9 cellular contexts compared by ENCODE assay signal in the genomic region with DNA sequence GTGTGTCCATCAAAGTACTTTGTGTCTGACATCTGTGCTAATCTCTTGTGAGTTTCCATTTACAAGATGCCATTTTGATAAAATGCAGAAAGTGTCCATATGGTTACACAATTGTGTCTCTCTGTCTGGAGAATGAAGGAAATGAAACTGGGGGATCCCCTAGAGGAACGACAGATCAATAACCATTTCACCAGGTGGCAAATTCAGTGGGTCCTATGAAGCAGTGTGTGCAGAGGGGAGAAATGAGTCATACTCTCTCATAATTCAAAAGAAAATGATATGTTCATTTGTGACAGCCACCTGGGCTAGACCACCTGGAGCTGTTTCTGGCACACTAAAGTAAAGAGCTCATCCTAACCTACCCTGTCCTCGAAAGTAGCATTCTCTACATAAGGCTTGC. TPM values are rescaled to one million over a fixed set of nuclear protein-coding genes. Genes with fewer than 3 reads are reported as not detected.
DNase-seq lines count a peak whose midpoint lies in the region; ATAC-seq and TF ChIP-seq lines count a peak whose summit lies in the region.
"Had no signal": no experiment of that assay in that cellular context is flagged by ENCODE, and none has a peak within 500 bp of the region (broad histone marks: within the 10 kb centered on the region; RNA-seq: fewer than 3 reads in every experiment).

No MANE protein-coding gene starts in this region.

- peak; percentile 89 for ATAC-seq in GM18520 (IDR thresholded peaks at IDR 0.05; ENCODE audit: unreplicated experiment)
- ATAC-seq in HG02571 (IDR thresholded peaks at IDR 0.05; ENCODE audit: unreplicated experiment) = peak; percentile 89
- peak; percentile 39 for ATAC-seq in esophagus mucosa
- ATAC-seq in right cardiac atrium = no peak
- ATAC-seq in PC-3 = no peak

- H3K4me2 ChIP-seq in PC-3 (ENCODE audit: low read length) = no peak overlapping the region

- no peak for TF ChIP-seq CTCF in PC-3 (conservative IDR thresholded peaks at IDR 0.05; ENCODE audit: low read depth, low read length)

- 79% methylated on average over 2 of the region's 2 CpGs for WGBS in right cardiac atrium

- CTCF ChIA-PET in PC-3 (lab: Charles Lee) = no interaction called here

- DNase-seq in MV-4-11 (lab: John Stamatoyannopoulos, UW) (peak; percentile 95), right cardiac atrium (no peak), medulla oblongata (ENCODE audit: extremely low spot score) (no peak), HPDE6-E6E7 (ENCODE audit: extremely low spot score) (no peak), PC-3 (no peak)
- DNase-seq: pancreas had no signal

- H3K79me2 ChIP-seq in PC-3 (ENCODE audit: low read length) = no peaks in the 10 kb centered on the region

- no peaks in the 10 kb centered on the region for H3K27me3 ChIP-seq in right cardiac atrium (ENCODE audit: control insufficient read depth, insufficient read depth)
- no peaks in the 10 kb centered on the region for H3K27me3 ChIP-seq in PC-3 (ENCODE audit: low read length)
- H3K27me3 ChIP-seq: pancreas had no signal

- H3K9me2 ChIP-seq in PC-3 (replicated peaks; ENCODE audit: low read length) = no peaks in the 10 kb centered on the region

- no peak overlapping the region for H2AFZ ChIP-seq in PC-3 (ENCODE audit: low read length)

- no peak overlapping the region for H3K27ac ChIP-seq in right cardiac atrium (ENCODE audit: low read length)
- H3K27ac ChIP-seq in PC-3 (ENCODE audit: low read length) = no peak overlapping the region
- H3K27ac ChIP-seq: pancreas had no signal

- H3K36me3 ChIP-seq in PC-3 (ENCODE audit: low read depth, low read length) = no peaks in the 10 kb centered on the region
- H3K36me3 ChIP-seq: pancreas had no signal

- H3K9me3 ChIP-seq in right cardiac atrium (ENCODE audit: control insufficient read depth, low read length) (no peaks in the 10 kb centered on the region), PC-3 (ENCODE audit: low read length) (no peaks in the 10 kb centered on the region)
- H3K9me3 ChIP-seq: pancreas had no signal

- H3F3A ChIP-seq in PC-3 (ENCODE audit: low read length, unreplicated experiment) = no peaks in the 10 kb centered on the region

- no peaks in the 10 kb centered on the region for H4K20me1 ChIP-seq in PC-3 (ENCODE audit: low read length)

- peaks cover 4% of the 10 kb centered on the region for H3K4me1 ChIP-seq in right cardiac atrium (ENCODE audit: control insufficient read depth, insufficient read depth, low read length)
- peaks cover 28% of the 10 kb centered on the region for H3K4me1 ChIP-seq in PC-3 (ENCODE audit: insufficient read depth, low read length)
- H3K4me1 ChIP-seq: pancreas had no signal

- POLR2A ChIA-PET in PC-3 (lab: Charles Lee; ENCODE audit: unreplicated experiment) = no interaction called here

- no peak overlapping the region for H3K4me3 ChIP-seq in right cardiac atrium (ENCODE audit: low read length)
- H3K4me3 ChIP-seq in PC-3 (ENCODE audit: low read length) = no peak overlapping the region
- H3K4me3 ChIP-seq: pancreas had no signal

- BruUV-seq in PC-3 (replicated peaks; lab: Mats Ljungman, UMichigan) = no TSS peak

- intact Hi-C loops in right cardiac atrium (cut with DNase I) (no loop called here), PC-3 (cut with micrococcal nuclease) (no loop called here)

- H3K9ac ChIP-seq in PC-3 (ENCODE audit: low read length) = no peak overlapping the region

RNA-seq across cellular contexts. Expression of a gene that starts 10.1 kb away (rescaled TPM):
- total RNA-seq in esophagus mucosa = 95.3 TPM
- 10 to 100 TPM; 53.5 to 96.6 (median 72.1) TPM for total RNA-seq in right cardiac atrium
- polyA plus RNA-seq in right cardiac atrium = 42.6 TPM
- 48.4 and 63.6 TPM in 2 replicates for total RNA-seq in PC-3 (2014; rRNA removed)

Comparison
In these comparisons a context has a peak if more than half of its experiments do, and no peak if none do; other contexts are left out.
1. ATAC-seq: peak in GM18520 (single experiment), HG02571 (single experiment) and esophagus mucosa (single experiment); none in right cardiac atrium (0 of 2) and PC-3 (single experiment).